Comparison of ENCODE assay signal across 8 cellular contexts in genomic region chr14:106741086-106741827, GRCh38.
DNase-seq lines count a peak whose midpoint lies in the region; ATAC-seq and TF ChIP-seq lines count a peak whose summit lies in the region.
"Not testable (repeated sequence)": the region's sequence is repeated elsewhere in the genome, so short reads cannot be mapped to it uniquely, and the experiment has no call there.

No MANE protein-coding gene starts in this region.

- not testable (repeated sequence) for H3K27me3 Mint-ChIP-seq in HFFc6 (ENCODE audit: insufficient read depth); central memory CD8-positive, alpha-beta T cell

- ATAC-seq in HG03342 (IDR thresholded peaks at IDR 0.05; ENCODE audit: unreplicated experiment), result peak; percentile 66
- ATAC-seq in central memory CD8-positive, alpha-beta T cell (replicated peaks; ENCODE audit: extremely low read depth, poor library complexity, severe bottlenecking), result peak; percentile 53
- ATAC-seq in stimulated activated effector memory CD8-positive, alpha-beta T cell treated with anti-CD3 and anti-CD28 coated beads, Interleukin-12 subunit alpha, Interleukin-12 subunit beta, amount 100 ng/mL, for 72 hours, result peak; percentile 94

- DNase-seq in ELF-1 (ENCODE audit: low read depth, low spot score), result peak; percentile 3
- DNase-seq in GM19240 (ENCODE audit: insufficient read length, low spot score), result peak; percentile 1
- DNase-seq in HFFc6, result not testable (repeated sequence)
- peak; percentile 3 for DNase-seq in NCI-H2171 (lab: John Stamatoyannopoulos, UW)
- DNase-seq in activated CD8-positive, alpha-beta memory T cell treated with anti-CD3 and anti-CD28 coated beads for 24 hours, result peak; percentile 93
- peak; percentile 74 to 80 for DNase-seq in central memory CD8-positive, alpha-beta T cell (ENCODE audit: low spot score in 2 of 2)
- DNase-seq in stimulated activated effector memory CD8-positive, alpha-beta T cell treated with anti-CD3 and anti-CD28 coated beads, Interleukin-12 subunit alpha, Interleukin-12 subunit beta, amount 100 ng/mL, for 72 hours (ENCODE audit: low spot score in 2 of 2), result peak; percentile 83 to 92

- not testable (repeated sequence) for H3K4me3 Mint-ChIP-seq in HFFc6; central memory CD8-positive, alpha-beta T cell
- H3K4me3 Mint-ChIP-seq in stimulated activated effector memory CD8-positive, alpha-beta T cell treated with anti-CD3 and anti-CD28 coated beads, Interleukin-12 subunit alpha, Interleukin-12 subunit beta, amount 100 ng/mL, for 72 hours, result peak overlapping the region; percentile 41

- H3K4me1 Mint-ChIP-seq in HFFc6 (ENCODE audit: low read depth), result not testable (repeated sequence)
- peaks cover 47% of the 10 kb centered on the region for H3K4me1 Mint-ChIP-seq in central memory CD8-positive, alpha-beta T cell
- H3K4me1 Mint-ChIP-seq in stimulated activated effector memory CD8-positive, alpha-beta T cell treated with anti-CD3 and anti-CD28 coated beads, Interleukin-12 subunit alpha, Interleukin-12 subunit beta, amount 100 ng/mL, for 72 hours, result peaks cover 29% of the 10 kb centered on the region

- not testable (repeated sequence) for H3K36me3 Mint-ChIP-seq in HFFc6 (ENCODE audit: low read depth); central memory CD8-positive, alpha-beta T cell (ENCODE audit: insufficient read depth); stimulated activated effector memory CD8-positive, alpha-beta T cell treated with anti-CD3 and anti-CD28 coated beads, Interleukin-12 subunit alpha, Interleukin-12 subunit beta, amount 100 ng/mL, for 72 hours

- H3K27ac Mint-ChIP-seq in HFFc6, result not testable (repeated sequence)
- H3K27ac Mint-ChIP-seq in central memory CD8-positive, alpha-beta T cell (ENCODE audit: low read depth), result peak overlapping the region; percentile 57
- H3K27ac Mint-ChIP-seq in stimulated activated effector memory CD8-positive, alpha-beta T cell treated with anti-CD3 and anti-CD28 coated beads, Interleukin-12 subunit alpha, Interleukin-12 subunit beta, amount 100 ng/mL, for 72 hours, result peak overlapping the region; percentile 73

- TF ChIP-seq CTCF in HFFc6 (IDR thresholded peaks at IDR 0.05), result peak; percentile 23; the same call in 1 of the 2 replicates

- H3K9me3 Mint-ChIP-seq in HFFc6; central memory CD8-positive, alpha-beta T cell; stimulated activated effector memory CD8-positive, alpha-beta T cell treated with anti-CD3 and anti-CD28 coated beads, Interleukin-12 subunit alpha, Interleukin-12 subunit beta, amount 100 ng/mL, for 72 hours: not testable (repeated sequence)
